Comparison of ENCODE assay signal across 21 cellular contexts in genomic region chr10:73075829-73076228, GRCh38. TPM values are rescaled to one million over a fixed set of nuclear protein-coding genes. Genes with fewer than 3 reads are reported as not detected.
DNase-seq lines count a peak whose midpoint lies in the region; TF ChIP-seq lines count a peak whose summit lies in the region.
"Had no signal": no experiment of that assay in that cellular context is flagged by ENCODE, and none has a peak within 500 bp of the region (broad histone marks: within the 10 kb centered on the region; RNA-seq: fewer than 3 reads in every experiment).

No MANE protein-coding gene starts in this region.

- H4K20me1 ChIP-seq in smooth muscle cell (ENCODE audit: low read depth), result peaks cover 100% of the 10 kb centered on the region

- H3K9me3 Mint-ChIP-seq in activated CD4-positive, alpha-beta T cell treated with anti-CD3 and anti-CD28 coated beads, Interleukin-2, amount 10 ng/mL, durations not matched to agents 7 days and 5 days, result no peaks in the 10 kb centered on the region
- no peaks in the 10 kb centered on the region for H3K9me3 Mint-ChIP-seq in activated CD4-positive, alpha-beta T cell treated with anti-CD3 and anti-CD28 coated beads, Interleukin-2, amount 10 ng/mL, durations not matched to agents 24 days and 14 days
- H3K9me3 Mint-ChIP-seq in osteocyte (ENCODE audit: unreplicated experiment), result no peaks in the 10 kb centered on the region
- no peaks in the 10 kb centered on the region for H3K9me3 Mint-ChIP-seq in activated naive CD4-positive, alpha-beta T cell treated with anti-CD3 and anti-CD28 coated beads, Interleukin-2, amount 10 ng/mL, durations not matched to agents 7 days and 5 days
- H3K9me3 Mint-ChIP-seq: CD8-positive, alpha-beta memory T cell; HFFc6 had no signal

- WGBS in testis, 2 donors, result 96 to 97% methylated on average over 3 of the region's 3 CpGs
- WGBS in smooth muscle cell (ENCODE audit: low lambda C conversion rate), result 99% methylated on average over 3 of the region's 3 CpGs

- H3F3A ChIP-seq in smooth muscle cell (ENCODE audit: low read depth), result no peaks in the 10 kb centered on the region

- TF ChIP-seq CTCF in dorsolateral prefrontal cortex (IDR thresholded peaks at IDR 0.05 in 54 of 56, conservative IDR thresholded peaks at IDR 0.05 in 2 of 56; ENCODE audit: low read depth in 1 of 56, partially characterized antibody in 56 of 56) (no peak), osteocyte (IDR thresholded peaks at IDR 0.05) (no peak), testis (IDR thresholded peaks at IDR 0.05) (no peak), GM10248 (IDR thresholded peaks at IDR 0.05; ENCODE audit: control extremely low read depth, extremely low read depth, low read depth, missing control alignments) (no peak), smooth muscle cell (IDR thresholded peaks at IDR 0.05; ENCODE audit: borderline replicate concordance, insufficient read depth, poor library complexity, severe bottlenecking) (no peak)

- peak overlapping the region in 1 of 59 donors; percentile 24 for H3K4me3 ChIP-seq in dorsolateral prefrontal cortex
- no peak overlapping the region for H3K4me3 ChIP-seq in testis
- H3K4me3 ChIP-seq in smooth muscle cell, result no peak overlapping the region
- H3K4me3 ChIP-seq: BLaER1 had no signal

- intact Hi-C loops in activated CD4-positive, alpha-beta T cell treated with anti-CD3 and anti-CD28 coated beads, Interleukin-2, amount 10 ng/mL, durations not matched to agents 24 days and 14 days (cut with micrococcal nuclease), result no loop called here
- intact Hi-C loops in dorsolateral prefrontal cortex (cut with DNase I), result no loop called here
- intact Hi-C loops in testis (cut with DNase I; ENCODE audit: low total_unique reads), result no loop called here

- H3K9me3 ChIP-seq in testis (no peaks in the 10 kb centered on the region), smooth muscle cell (replicated peaks; ENCODE audit: low read depth) (no peaks in the 10 kb centered on the region)
- H3K9me3 ChIP-seq: BLaER1 had no signal

- no peaks in the 10 kb centered on the region for H3K27me3 Mint-ChIP-seq in activated CD4-positive, alpha-beta T cell treated with anti-CD3 and anti-CD28 coated beads, Interleukin-2, amount 10 ng/mL, durations not matched to agents 7 days and 5 days
- no peaks in the 10 kb centered on the region for H3K27me3 Mint-ChIP-seq in activated CD4-positive, alpha-beta T cell treated with anti-CD3 and anti-CD28 coated beads, Interleukin-2, amount 10 ng/mL, durations not matched to agents 24 days and 14 days
- no peaks in the 10 kb centered on the region for H3K27me3 Mint-ChIP-seq in osteocyte (ENCODE audit: unreplicated experiment)
- H3K27me3 Mint-ChIP-seq in activated naive CD4-positive, alpha-beta T cell treated with anti-CD3 and anti-CD28 coated beads, Interleukin-2, amount 10 ng/mL, durations not matched to agents 7 days and 5 days, result no peaks in the 10 kb centered on the region
- H3K27me3 Mint-ChIP-seq: CD8-positive, alpha-beta memory T cell had no signal

- TF ChIP-seq POLR2A in testis (IDR thresholded peaks at IDR 0.05), result no peak

- H3K27ac ChIP-seq in dorsolateral prefrontal cortex (peak overlapping the region in 47 of 59 donors; percentile 7 to 96 (median 85)), testis (peak overlapping the region; percentile 91 to 94), smooth muscle cell (ENCODE audit: low read depth) (no peak overlapping the region)
- H3K27ac ChIP-seq: BLaER1, HL-60 had no signal

- DNase-seq in activated CD4-positive, alpha-beta T cell treated with anti-CD3 and anti-CD28 coated beads, Interleukin-2, amount 10 ng/mL, durations not matched to agents 7 days and 5 days, result no peak
- DNase-seq in activated CD4-positive, alpha-beta T cell treated with anti-CD3 and anti-CD28 coated beads, Interleukin-2, amount 10 ng/mL, durations not matched to agents 24 days and 14 days, result no peak
- DNase-seq in dorsolateral prefrontal cortex (no peak), osteocyte (ENCODE audit: extremely low spot score, unreplicated experiment) (no peak), testis (no peak), GM10248 (ENCODE audit: extremely low spot score) (no peak), smooth muscle cell (lab: John Stamatoyannopoulos, UW; ENCODE audit: unreplicated experiment) (no peak)
- DNase-seq in activated naive CD4-positive, alpha-beta T cell treated with anti-CD3 and anti-CD28 coated beads, Interleukin-2, amount 10 ng/mL, durations not matched to agents 7 days and 5 days, result no peak
- DNase-seq: 8988T; CD8-positive, alpha-beta memory T cell; DND-41; GDM1; GOT3; HFFc6; KBM-7; NCI-H146; NCI-H2227 treated with DMSO at 0.1 percent for 48 hours; NCI-H526; PC-3 had no signal

- no peak overlapping the region for H3K9ac ChIP-seq in smooth muscle cell (ENCODE audit: low read depth)
- H3K9ac ChIP-seq: BLaER1 had no signal

- H3K4me3 Mint-ChIP-seq in activated CD4-positive, alpha-beta T cell treated with anti-CD3 and anti-CD28 coated beads, Interleukin-2, amount 10 ng/mL, durations not matched to agents 7 days and 5 days, result no peak overlapping the region
- no peak overlapping the region for H3K4me3 Mint-ChIP-seq in activated CD4-positive, alpha-beta T cell treated with anti-CD3 and anti-CD28 coated beads, Interleukin-2, amount 10 ng/mL, durations not matched to agents 24 days and 14 days
- H3K4me3 Mint-ChIP-seq in osteocyte (ENCODE audit: unreplicated experiment), result no peak overlapping the region
- H3K4me3 Mint-ChIP-seq in activated naive CD4-positive, alpha-beta T cell treated with anti-CD3 and anti-CD28 coated beads, Interleukin-2, amount 10 ng/mL, durations not matched to agents 7 days and 5 days, result no peak overlapping the region

- H3K27ac Mint-ChIP-seq in activated CD4-positive, alpha-beta T cell treated with anti-CD3 and anti-CD28 coated beads, Interleukin-2, amount 10 ng/mL, durations not matched to agents 7 days and 5 days, result peak overlapping the region; percentile 19
- H3K27ac Mint-ChIP-seq in activated CD4-positive, alpha-beta T cell treated with anti-CD3 and anti-CD28 coated beads, Interleukin-2, amount 10 ng/mL, durations not matched to agents 24 days and 14 days, result no peak overlapping the region
- H3K27ac Mint-ChIP-seq in osteocyte (ENCODE audit: unreplicated experiment), result peak overlapping the region; percentile 75
- no peak overlapping the region for H3K27ac Mint-ChIP-seq in activated naive CD4-positive, alpha-beta T cell treated with anti-CD3 and anti-CD28 coated beads, Interleukin-2, amount 10 ng/mL, durations not matched to agents 7 days and 5 days

- H2AFZ ChIP-seq in smooth muscle cell (ENCODE audit: low read depth), result no peak overlapping the region

- H3K36me3 ChIP-seq in testis (ENCODE audit: low read depth, missing control alignments) (no peaks in the 10 kb centered on the region), smooth muscle cell (ENCODE audit: low read depth) (peaks cover 24% of the 10 kb centered on the region)

- peaks cover 93% of the 10 kb centered on the region for H3K79me2 ChIP-seq in smooth muscle cell (ENCODE audit: low read depth)

- peaks cover 17% of the 10 kb centered on the region for H3K4me1 Mint-ChIP-seq in activated CD4-positive, alpha-beta T cell treated with anti-CD3 and anti-CD28 coated beads, Interleukin-2, amount 10 ng/mL, durations not matched to agents 7 days and 5 days
- H3K4me1 Mint-ChIP-seq in activated CD4-positive, alpha-beta T cell treated with anti-CD3 and anti-CD28 coated beads, Interleukin-2, amount 10 ng/mL, durations not matched to agents 24 days and 14 days, result peaks cover 18% of the 10 kb centered on the region
- H3K4me1 Mint-ChIP-seq in osteocyte (ENCODE audit: unreplicated experiment), result peaks cover 14% of the 10 kb centered on the region
- peaks cover 6% of the 10 kb centered on the region for H3K4me1 Mint-ChIP-seq in activated naive CD4-positive, alpha-beta T cell treated with anti-CD3 and anti-CD28 coated beads, Interleukin-2, amount 10 ng/mL, durations not matched to agents 7 days and 5 days

- CTCF ChIA-PET in activated CD4-positive, alpha-beta T cell treated with anti-CD3 and anti-CD28 coated beads, Interleukin-2, amount 10 ng/mL, durations not matched to agents 7 days and 5 days (lab: Charles Lee), result interaction anchor here (0.6 to 1.5 kb wide), 3 partner anchors 14 to 28 kb away, joined by 3 to 4 read pairs (median 3); no protein-coding TSS in a partner anchor
- CTCF ChIA-PET in GM10248 (lab: Yijun Ruan, JAX), result interaction anchor here (1.2 to 4.5 kb wide), 4 partner anchors 12 to 83 kb away, joined by 4 to 15 read pairs (median 6); partner anchors contain the start of gene P4HA1
- CTCF ChIA-PET in activated naive CD4-positive, alpha-beta T cell treated with anti-CD3 and anti-CD28 coated beads, Interleukin-2, amount 10 ng/mL, durations not matched to agents 7 days and 5 days (lab: Charles Lee), result interaction anchor here (0.6 to 1.0 kb wide), 2 partner anchors 9 to 24 kb away, joined by 3 read pairs; no protein-coding TSS in a partner anchor

- H3K36me3 Mint-ChIP-seq in activated CD4-positive, alpha-beta T cell treated with anti-CD3 and anti-CD28 coated beads, Interleukin-2, amount 10 ng/mL, durations not matched to agents 7 days and 5 days (ENCODE audit: low read depth), result peaks cover 29% of the 10 kb centered on the region
- H3K36me3 Mint-ChIP-seq in activated CD4-positive, alpha-beta T cell treated with anti-CD3 and anti-CD28 coated beads, Interleukin-2, amount 10 ng/mL, durations not matched to agents 24 days and 14 days (ENCODE audit: low read depth), result peaks cover 49% of the 10 kb centered on the region
- peaks cover 25% of the 10 kb centered on the region for H3K36me3 Mint-ChIP-seq in osteocyte (ENCODE audit: unreplicated experiment)
- H3K36me3 Mint-ChIP-seq in activated naive CD4-positive, alpha-beta T cell treated with anti-CD3 and anti-CD28 coated beads, Interleukin-2, amount 10 ng/mL, durations not matched to agents 7 days and 5 days, result peaks cover 37% of the 10 kb centered on the region

- POLR2A ChIA-PET in activated CD4-positive, alpha-beta T cell treated with anti-CD3 and anti-CD28 coated beads, Interleukin-2, amount 10 ng/mL, durations not matched to agents 7 days and 5 days (lab: Charles Lee), result no interaction called here
- POLR2A ChIA-PET in GM10248 (lab: Yijun Ruan, JAX), result no interaction called here

- H3K27me3 ChIP-seq in dorsolateral prefrontal cortex (no peaks in the 10 kb centered on the region), testis (no peaks in the 10 kb centered on the region), smooth muscle cell (ENCODE audit: low read depth) (no peaks in the 10 kb centered on the region)
- H3K27me3 ChIP-seq: BLaER1 had no signal

- H3K4me1 ChIP-seq in testis (peaks cover 14% of the 10 kb centered on the region), smooth muscle cell (ENCODE audit: low read depth) (no peaks in the 10 kb centered on the region)

- no peak overlapping the region for H3K4me2 ChIP-seq in smooth muscle cell
- H3K4me2 ChIP-seq: BLaER1 had no signal

RNA-seq across cellular contexts. Expression of gene P4HA1, which starts 20.8 kb away (rescaled TPM):
- 10 to 100 TPM; 31.4 to 32.9 TPM for total RNA-seq in activated CD4-positive, alpha-beta T cell treated with anti-CD3 and anti-CD28 coated beads, Interleukin-2, amount 10 ng/mL, durations not matched to agents 7 days and 5 days
- 69.4 and 71.1 TPM in 2 replicates for total RNA-seq in activated CD4-positive, alpha-beta T cell treated with anti-CD3 and anti-CD28 coated beads, Interleukin-2, amount 10 ng/mL, durations not matched to agents 24 days and 14 days
- total RNA-seq in dorsolateral prefrontal cortex, result 10 to 100 TPM; 12.9 to 95.8 (median 22.2) TPM
- 101 and 103 TPM in 2 replicates for total RNA-seq in osteocyte
- total RNA-seq in testis, result 10 to 100 TPM; 19.0 to 20.2 TPM
- polyA plus RNA-seq in testis (ENCODE audit: insufficient read depth, low read depth, low replicate concordance), result 28.1 TPM
- 489 and 568 TPM in 2 replicates for total RNA-seq in smooth muscle cell
- polyA plus RNA-seq in smooth muscle cell, result 366 and 467 TPM in 2 replicates

RNA-seq across cellular contexts. Expression of gene NUDT13, which starts 34.4 kb away (rescaled TPM):
- 1 to 10 TPM; 1.5 TPM for total RNA-seq in activated CD4-positive, alpha-beta T cell treated with anti-CD3 and anti-CD28 coated beads, Interleukin-2, amount 10 ng/mL, durations not matched to agents 7 days and 5 days
- total RNA-seq in activated CD4-positive, alpha-beta T cell treated with anti-CD3 and anti-CD28 coated beads, Interleukin-2, amount 10 ng/mL, durations not matched to agents 24 days and 14 days, result 0.80 and 0.91 TPM in 2 replicates
- 1 to 10 TPM in 89 of 120 experiments, under 1 TPM in 31; 0.25 to 4.0 (median 1.3) TPM for total RNA-seq in dorsolateral prefrontal cortex
- total RNA-seq in osteocyte, result 2.8 and 3.2 TPM in 2 replicates
- total RNA-seq in testis, result 1 to 10 TPM; 3.0 to 5.6 TPM
- 5.9 TPM for polyA plus RNA-seq in testis (ENCODE audit: insufficient read depth, low read depth, low replicate concordance)
- total RNA-seq in smooth muscle cell, result 0.36 and 1.4 TPM in 2 replicates
- 1.7 and 1.9 TPM in 2 replicates for polyA plus RNA-seq in smooth muscle cell

Comparison
In these comparisons a context has a peak if more than half of its experiments do, and no peak if none do; other contexts are left out.
1. H3K27ac Mint-ChIP-seq: peak in activated CD4-positive, alpha-beta T cell treated with anti-CD3 and anti-CD28 coated beads, Interleukin-2, amount 10 ng/mL, durations not matched to agents 7 days and 5 days (single experiment) and osteocyte (single experiment); none in activated CD4-positive, alpha-beta T cell treated with anti-CD3 and anti-CD28 coated beads, Interleukin-2, amount 10 ng/mL, durations not matched to agents 24 days and 14 days (single experiment) and activated naive CD4-positive, alpha-beta T cell treated with anti-CD3 and anti-CD28 coated beads, Interleukin-2, amount 10 ng/mL, durations not matched to agents 7 days and 5 days (single experiment).